In genomic region chr6:25757936-25758642, GRCh38 we compare ENCODE assay signal across 37 cellular contexts. TPM values are rescaled to one million over a fixed set of nuclear protein-coding genes. Genes with fewer than 3 reads are reported as not detected.
"Had no signal": no experiment of that assay in that cellular context is flagged by ENCODE, and none has a peak within 500 bp of the region (broad histone marks: within the 10 kb centered on the region; RNA-seq: fewer than 3 reads in every experiment).

No MANE protein-coding gene starts in this region.

- H3K27me3 ChIP-seq: adrenal gland, body of pancreas, breast epithelium, MG63 had no signal

- H3K9me3 ChIP-seq: adrenal gland, body of pancreas, breast epithelium, MG63 had no signal

- H3K4me1 ChIP-seq: adrenal gland, body of pancreas, breast epithelium had no signal

- ATAC-seq: activated naive CD4-positive, alpha-beta T cell treated with anti-CD3 and anti-CD28 coated beads, Interleukin-2, amount 50 U/mL, for 72 hours; activated T-cell treated with anti-CD3 and anti-CD28 coated beads, Interleukin-2, amount 50 U/mL, for 4 hours; body of pancreas; Panc1; SK-N-SH treated with all-trans-retinoic acid at 6 μM for 48 hours; T-cell; T-helper 17 cell had no signal

- DNase-seq: activated B cell treated with CpG ODN at 0.5 μM for 24 hours; activated CD4-positive, alpha-beta memory T cell treated with anti-CD3 and anti-CD28 coated beads for 36 hours; activated CD4-positive, alpha-beta T cell treated with anti-CD3 and anti-CD28 coated beads for 4 hours; activated CD4-positive, alpha-beta T cell treated with anti-CD3 and anti-CD28 coated beads, Interleukin-2, amount 50 U/mL, for 1 hour; activated CD4-positive, CD25-positive, alpha-beta regulatory T cell treated with anti-CD3 and anti-CD28 coated beads, Interleukin-2, amount 50 U/mL, for 72 hours; activated CD8-positive, alpha-beta memory T cell treated with anti-CD3 and anti-CD28 coated beads, Interleukin-2, amount 50 U/mL, for 4 hours; activated gamma-delta T cell treated with Interleukin-2 at 50 U/mL for 16 hours; activated naive CD4-positive, alpha-beta T cell treated with anti-CD3 and anti-CD28 coated beads for 36 hours; activated T-cell treated with anti-CD3 and anti-CD28 coated beads for 4 hours; activated T-cell treated with anti-CD3 and anti-CD28 coated beads, Interleukin-2, amount 50 U/mL, for 4 hours; adrenal gland; body of pancreas; Karpas-422; KBM-7; MG63; NCI-H1048; NCI-H1436; NCI-H1694; NCI-H1930; NCI-H2081 treated with DMSO at 0.1 percent for 48 hours; NCI-H226; NCI-H446 treated with DMSO at 0.1 percent for 48 hours; NCI-H524; NCI-H69; SIG-M5; T-cell; T-helper 17 cell; T-helper 9 cell had no signal

- H3K27ac ChIP-seq: adrenal gland, breast epithelium, VCaP had no signal

- FAIRE-seq: astrocyte had no signal

- H3K36me3 ChIP-seq: adrenal gland, breast epithelium, MG63 had no signal

- H3K4me3 ChIP-seq: adrenal gland, body of pancreas, breast epithelium, MG63 had no signal

RNA-seq across cellular contexts. Expression of gene SLC17A4, which starts 3.5 kb away (rescaled TPM):
- total RNA-seq: activated B cell treated with CpG ODN at 0.5 μM for 24 hours; activated CD4-positive, alpha-beta memory T cell treated with anti-CD3 and anti-CD28 coated beads for 36 hours; activated naive CD4-positive, alpha-beta T cell treated with anti-CD3 and anti-CD28 coated beads for 36 hours; activated naive CD4-positive, alpha-beta T cell treated with anti-CD3 and anti-CD28 coated beads, Interleukin-2, amount 50 U/mL, for 72 hours; activated T-cell treated with anti-CD3 and anti-CD28 coated beads, Interleukin-2, amount 50 U/mL, for 4 hours; activated T-helper 1 cell treated with anti-CD3 and anti-CD28 coated beads, Interleukin-12 subunit alpha, Interleukin-12 subunit beta, Interleukin-2, Interleukin-4 antibody, amounts not matched to agents 30 ng/mL and 10 ng/mL and 1 ng/mL, durations not matched to agents 14 hours and 24 hours and 36 hours; adrenal gland; astrocyte; RPMI7951; SK-MEL-5; T-cell; T-helper 17 cell had no signal
